In genomic region chr11:36451045-36451444, GRCh38 we compare ENCODE assay signal across 18 cellular contexts. TPM values are rescaled to one million over a fixed set of nuclear protein-coding genes. Genes with fewer than 3 reads are reported as not detected.
DNase-seq lines count a peak whose midpoint lies in the region; ATAC-seq and TF ChIP-seq lines count a peak whose summit lies in the region.
"Had no signal": no experiment of that assay in that cellular context is flagged by ENCODE, and none has a peak within 500 bp of the region (broad histone marks: within the 10 kb centered on the region; RNA-seq: fewer than 3 reads in every experiment).

No MANE protein-coding gene starts in this region.

- peaks cover 1 to 3% of the 10 kb centered on the region in 2 donors for H3K36me3 Mint-ChIP-seq in activated T-cell treated with anti-CD3 and anti-CD28 coated beads, Interleukin-2, amount 50 U/mL, for 72 hours (ENCODE audit: insufficient read depth in 2 of 2)
- H3K36me3 Mint-ChIP-seq in T-cell: peaks cover 26% of the 10 kb centered on the region
- H3K36me3 Mint-ChIP-seq: CD4-positive, CD25-positive, alpha-beta regulatory T cell had no signal

- H3K9me3 ChIP-seq in upper lobe of right lung: no peaks in the 10 kb centered on the region
- H3K9me3 ChIP-seq: Peyer's patch had no signal

- peak overlapping the region; percentile 47 to 53 for H3K4me3 Mint-ChIP-seq in activated T-cell treated with anti-CD3 and anti-CD28 coated beads, Interleukin-2, amount 50 U/mL, for 72 hours
- peak overlapping the region in 1 of 3 donors; percentile 85 for H3K4me3 Mint-ChIP-seq in T-cell

- H3K27ac ChIP-seq in upper lobe of right lung: peak overlapping the region; percentile 51
- H3K27ac ChIP-seq: GM23248, Peyer's patch had no signal

- H3K27me3 ChIP-seq in upper lobe of right lung: no peaks in the 10 kb centered on the region
- H3K27me3 ChIP-seq: Peyer's patch had no signal

- peaks cover 7% of the 10 kb centered on the region for H3K27me3 Mint-ChIP-seq in activated T-cell treated with anti-CD3 and anti-CD28 coated beads, Interleukin-2, amount 50 U/mL, for 72 hours (ENCODE audit: low read depth)
- H3K27me3 Mint-ChIP-seq in T-cell: no peaks in the 10 kb centered on the region

- no peak overlapping the region for H3K4me3 ChIP-seq in upper lobe of right lung
- H3K4me3 ChIP-seq: K562, Peyer's patch had no signal

- peaks cover 37% of the 10 kb centered on the region for H3K4me1 ChIP-seq in upper lobe of right lung

- no peak for TF ChIP-seq CTCF in upper lobe of right lung (IDR thresholded peaks at IDR 0.05)

- H3K36me3 ChIP-seq in upper lobe of right lung: peaks cover 7% of the 10 kb centered on the region

- intact Hi-C loops in upper lobe of right lung (cut with DNase I): no loop called here

- no peak for DNase-seq in activated T-cell treated with anti-CD3 and anti-CD28 coated beads, Interleukin-2, amount 50 U/mL, for 72 hours
- DNase-seq in activated T-cell treated with anti-CD3 and anti-CD28 coated beads, Interleukin-2, amount 50 U/mL, for 48 hours: no peak
- DNase-seq in T-cell: no peak
- peak; percentile 35 for DNase-seq in islet precursor cell
- DNase-seq in upper lobe of right lung: no peak
- DNase-seq in NCI-H1048 (lab: John Stamatoyannopoulos, UW): no peak
- DNase-seq in NCI-H2029 treated with DMSO at 0.1 percent for 48 hours (lab: John Stamatoyannopoulos, UW): no peak
- DNase-seq: CD4-positive, CD25-positive, alpha-beta regulatory T cell; GF-D8; GM23248; NCI-H1092 treated with DMSO at 0.1 percent for 48 hours; NCI-H1694; NCI-H446; NCI-H748 treated with DMSO at 0.1 percent for 48 hours; Peyer's patch; SHP77 had no signal

- no peaks in the 10 kb centered on the region for H3K9me3 Mint-ChIP-seq in activated T-cell treated with anti-CD3 and anti-CD28 coated beads, Interleukin-2, amount 50 U/mL, for 72 hours
- H3K9me3 Mint-ChIP-seq in T-cell: no peaks in the 10 kb centered on the region
- H3K9me3 Mint-ChIP-seq: CD4-positive, CD25-positive, alpha-beta regulatory T cell had no signal

- CTCF ChIA-PET in T-cell (lab: Charles Lee): interaction anchor here in 1 of 2 donors (0.8 kb wide), 1 partner anchor 98 kb away, joined by 3 read pairs; no protein-coding TSS in a partner anchor

- POLR2A ChIA-PET in T-cell (lab: Charles Lee): no interaction called here

- ATAC-seq in activated T-cell treated with anti-CD3 and anti-CD28 coated beads, Interleukin-2, amount 50 U/mL, for 72 hours (replicated peaks in 1 of 2): no peak
- no peak for ATAC-seq in T-cell (replicated peaks in 1 of 4)
- ATAC-seq in upper lobe of right lung: no peak
- ATAC-seq in GM19455 (IDR thresholded peaks at IDR 0.05; ENCODE audit: unreplicated experiment): no peak
- ATAC-seq: K562 had no signal

- peak overlapping the region; percentile 24 for H3K27ac Mint-ChIP-seq in activated T-cell treated with anti-CD3 and anti-CD28 coated beads, Interleukin-2, amount 50 U/mL, for 72 hours
- H3K27ac Mint-ChIP-seq in T-cell: peak overlapping the region; percentile 30 to 56
- H3K27ac Mint-ChIP-seq: CD4-positive, CD25-positive, alpha-beta regulatory T cell had no signal

- H3K4me1 Mint-ChIP-seq in activated T-cell treated with anti-CD3 and anti-CD28 coated beads, Interleukin-2, amount 50 U/mL, for 72 hours (ENCODE audit: low read depth): peaks cover 48% of the 10 kb centered on the region
- H3K4me1 Mint-ChIP-seq in T-cell: peaks cover 42 to 59% (median 47%) of the 10 kb centered on the region in 3 donors

RNA-seq across cellular contexts. Expression of gene TRAF6, which starts 59.0 kb away (rescaled TPM):
- total RNA-seq in activated T-cell treated with anti-CD3 and anti-CD28 coated beads, Interleukin-2, amount 50 U/mL, for 72 hours: 10 to 100 TPM; 10.1 to 12.2 TPM
- 10 to 100 TPM; 17.3 to 26.0 (median 19.4) TPM for total RNA-seq in T-cell
- total RNA-seq in upper lobe of right lung: 13.5 TPM
